ENCODE assay signal across 7 cellular contexts in genomic region chr4:170068438-170069128, GRCh38. TPM values are rescaled to one million over a fixed set of nuclear protein-coding genes. Genes with fewer than 3 reads are reported as not detected.
"Had no signal": no experiment of that assay in that cellular context is flagged by ENCODE, and none has a peak within 500 bp of the region (broad histone marks: within the 10 kb centered on the region; RNA-seq: fewer than 3 reads in every experiment).

No MANE protein-coding gene starts in this region.

- H2AFZ ChIP-seq: GM23338 had no signal

- H3K4me3 ChIP-seq: GM23338 had no signal

- FAIRE-seq: H1, H54, HTR-8/SVneo had no signal

- ATAC-seq: GM23338 had no signal

- H3K4me2 ChIP-seq: GM23338 had no signal

- DNase-seq: H9, HCEC 1CT had no signal

RNA-seq across cellular contexts. Expression of gene AADAT, which starts 21.2 kb away (rescaled TPM):
- polyA plus RNA-seq: IgD-negative memory B cell had no signal
